Comparison of ENCODE assay signal across 18 cellular contexts in genomic region chr6:38542031-38542430, GRCh38.
"Had no signal": no experiment of that assay in that cellular context is flagged by ENCODE, and none has a peak within 500 bp of the region (broad histone marks: within the 10 kb centered on the region; RNA-seq: fewer than 3 reads in every experiment).

No MANE protein-coding gene starts in this region.

- H3K27ac ChIP-seq: esophagus muscularis mucosa, hepatocyte had no signal

- H3K9me3 Mint-ChIP-seq: activated CD4-positive, alpha-beta memory T cell treated with anti-CD3 and anti-CD28 coated beads for 36 hours; activated naive CD8-positive, alpha-beta T cell treated with anti-CD3 and anti-CD28 coated beads for 36 hours; activated T-cell treated with anti-CD3 and anti-CD28 coated beads, Interleukin-2, amount 50 U/mL, for 4 hours; dendritic cell treated with granulocyte-macrophage colony-stimulating factor and Interleukin-4, amounts not matched to agents 40 ng/mL and 50 ng/mL, for 4 days; effector memory CD8-positive, alpha-beta T cell; natural killer cell; type B pancreatic cell had no signal

- H3K27ac Mint-ChIP-seq: activated CD4-positive, alpha-beta memory T cell treated with anti-CD3 and anti-CD28 coated beads for 36 hours; activated naive CD8-positive, alpha-beta T cell treated with anti-CD3 and anti-CD28 coated beads for 36 hours; dendritic cell treated with granulocyte-macrophage colony-stimulating factor and Interleukin-4, amounts not matched to agents 40 ng/mL and 50 ng/mL, for 4 days; effector memory CD8-positive, alpha-beta T cell; natural killer cell; type B pancreatic cell had no signal

- H3K9me3 ChIP-seq: esophagus muscularis mucosa, mucosa of descending colon had no signal

- H3K4me1 ChIP-seq: esophagus muscularis mucosa had no signal

- H2AFZ ChIP-seq: hepatocyte had no signal

- H3K36me3 Mint-ChIP-seq: natural killer cell, type B pancreatic cell had no signal

- H3K36me3 ChIP-seq: esophagus muscularis mucosa had no signal

- H3K4me3 Mint-ChIP-seq: activated CD4-positive, alpha-beta memory T cell treated with anti-CD3 and anti-CD28 coated beads for 36 hours; activated naive CD8-positive, alpha-beta T cell treated with anti-CD3 and anti-CD28 coated beads for 36 hours; activated T-cell treated with anti-CD3 and anti-CD28 coated beads, Interleukin-2, amount 50 U/mL, for 4 hours; dendritic cell treated with granulocyte-macrophage colony-stimulating factor and Interleukin-4, amounts not matched to agents 40 ng/mL and 50 ng/mL, for 4 days; effector memory CD8-positive, alpha-beta T cell; natural killer cell; type B pancreatic cell had no signal

- H3K27me3 ChIP-seq: esophagus muscularis mucosa, hepatocyte had no signal

- H3K4me3 ChIP-seq: esophagus muscularis mucosa, hepatocyte, lung, mucosa of descending colon had no signal

- H3K4me2 ChIP-seq: hepatocyte had no signal

- H3K79me2 ChIP-seq: hepatocyte had no signal

- H3K4me1 Mint-ChIP-seq: activated naive CD8-positive, alpha-beta T cell treated with anti-CD3 and anti-CD28 coated beads for 36 hours had no signal

- H3K27me3 Mint-ChIP-seq: activated CD4-positive, alpha-beta memory T cell treated with anti-CD3 and anti-CD28 coated beads for 36 hours; activated naive CD8-positive, alpha-beta T cell treated with anti-CD3 and anti-CD28 coated beads for 36 hours; dendritic cell treated with granulocyte-macrophage colony-stimulating factor and Interleukin-4, amounts not matched to agents 40 ng/mL and 50 ng/mL, for 4 days; effector memory CD8-positive, alpha-beta T cell; type B pancreatic cell had no signal

- DNase-seq: activated CD4-positive, alpha-beta memory T cell treated with anti-CD3 and anti-CD28 coated beads for 36 hours; activated CD4-positive, alpha-beta T cell treated with anti-CD3 and anti-CD28 coated beads for 1 hour; activated effector memory CD4-positive, alpha-beta T cell treated with anti-CD3 and anti-CD28 coated beads, Interleukin-2, amount 50 U/mL, for 16 hours; activated naive CD8-positive, alpha-beta T cell treated with anti-CD3 and anti-CD28 coated beads for 36 hours; activated T-cell treated with anti-CD3 and anti-CD28 coated beads, Interleukin-2, amount 50 U/mL, for 4 hours; anterior cingulate cortex; central memory CD4-positive, alpha-beta T cell; effector memory CD8-positive, alpha-beta T cell; mucosa of descending colon; natural killer cell; right cardiac atrium; stimulated activated naive CD4-positive, alpha-beta T cell treated with Interleukin-2 at 50 U/mL for 16 hours; T-helper 9 cell had no signal
